1 cellular context compared by ENCODE assay signal in the genomic region with DNA sequence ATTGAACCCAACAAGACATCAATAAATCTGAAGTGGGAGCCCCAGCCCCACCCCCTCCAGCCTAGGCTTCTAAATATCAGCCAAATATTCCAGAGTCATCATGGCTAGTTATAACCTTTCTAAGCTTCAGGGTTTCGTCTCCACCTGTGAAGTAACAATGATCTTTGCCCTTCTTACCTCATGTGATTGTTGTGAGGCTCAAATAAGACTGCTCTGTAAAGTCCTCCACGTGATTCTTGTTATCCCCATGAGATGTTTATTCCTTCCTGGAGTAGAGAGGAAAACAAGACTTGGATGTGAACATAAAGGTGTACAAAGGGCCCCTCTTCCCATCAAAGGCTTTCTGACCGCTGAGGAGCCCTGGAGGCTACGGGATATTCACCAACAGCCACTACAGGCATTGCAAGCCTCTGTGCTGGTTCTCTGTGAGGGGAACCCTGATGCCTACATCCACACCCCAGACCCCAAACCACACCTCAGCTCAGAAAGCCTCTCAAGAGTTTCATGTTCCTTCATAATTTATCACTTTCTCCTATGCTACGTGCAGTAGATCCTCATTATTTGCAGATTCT.
TF ChIP-seq lines count a peak whose summit lies in the region.

No MANE protein-coding gene starts in this region.

TF ChIP-seq in HepG2, 621 proteins besides CTCF, POLR2A, EP300 and RAD21 (continued from another document):
- 0 out of 2 replicates have a peak, but pooled peaks have one; percentile 7 for TF ChIP-seq MNT (IDR thresholded peaks at IDR 0.05)
- TF ChIP-seq SRY (CRISPR knock-in tag; IDR thresholded peaks at IDR 0.05): no peak
- TF ChIP-seq HNF4A (CRISPR knock-in tag; IDR thresholded peaks at IDR 0.05): peak; percentile 65
- TF ChIP-seq USF2 (IDR thresholded peaks at IDR 0.05; ENCODE audit: low read depth, low read length): 0 out of 2 replicates have a peak, but pooled peaks have one; percentile 17
- TF ChIP-seq USF2 (CRISPR knock-in tag; IDR thresholded peaks at IDR 0.05; ENCODE audit: borderline replicate concordance): no peak; the same call in 1 of the 2 replicates
- TF ChIP-seq SP5 (CRISPR knock-in tag; IDR thresholded peaks at IDR 0.05; ENCODE audit: borderline replicate concordance, low read depth): no peak
- TF ChIP-seq MAFF (IDR thresholded peaks at IDR 0.05; ENCODE audit: low read depth, low read length): 0 out of 2 replicates have a peak, but pooled peaks have one; percentile 13
- 0 out of 2 replicates have a peak, but pooled peaks have one; percentile 16 for TF ChIP-seq SOX5 (CRISPR knock-in tag; IDR thresholded peaks at IDR 0.05; ENCODE audit: borderline replicate concordance)
- TF ChIP-seq ZNF563 (CRISPR knock-in tag; IDR thresholded peaks at IDR 0.05): no peak
- TF ChIP-seq, protein P1, sequence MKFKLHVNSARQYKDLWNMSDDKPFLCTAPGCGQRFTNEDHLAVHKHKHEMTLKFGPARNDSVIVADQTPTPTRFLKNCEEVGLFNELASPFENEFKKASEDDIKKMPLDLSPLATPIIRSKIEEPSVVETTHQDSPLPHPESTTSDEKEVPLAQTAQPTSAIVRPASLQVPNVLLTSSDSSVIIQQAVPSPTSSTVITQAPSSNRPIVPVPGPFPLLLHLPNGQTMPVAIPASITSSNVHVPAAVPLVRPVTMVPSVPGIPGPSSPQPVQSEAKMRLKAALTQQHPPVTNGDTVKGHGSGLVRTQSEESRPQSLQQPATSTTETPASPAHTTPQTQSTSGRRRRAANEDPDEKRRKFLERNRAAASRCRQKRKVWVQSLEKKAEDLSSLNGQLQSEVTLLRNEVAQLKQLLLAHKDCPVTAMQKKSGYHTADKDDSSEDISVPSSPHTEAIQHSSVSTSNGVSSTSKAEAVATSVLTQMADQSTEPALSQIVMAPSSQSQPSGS (CRISPR knock-in tag; IDR thresholded peaks at IDR 0.05): no peak
- no peak for TF ChIP-seq ZNF615 (CRISPR knock-in tag; IDR thresholded peaks at IDR 0.05; ENCODE audit: borderline replicate concordance)
